In the genomic region with DNA sequence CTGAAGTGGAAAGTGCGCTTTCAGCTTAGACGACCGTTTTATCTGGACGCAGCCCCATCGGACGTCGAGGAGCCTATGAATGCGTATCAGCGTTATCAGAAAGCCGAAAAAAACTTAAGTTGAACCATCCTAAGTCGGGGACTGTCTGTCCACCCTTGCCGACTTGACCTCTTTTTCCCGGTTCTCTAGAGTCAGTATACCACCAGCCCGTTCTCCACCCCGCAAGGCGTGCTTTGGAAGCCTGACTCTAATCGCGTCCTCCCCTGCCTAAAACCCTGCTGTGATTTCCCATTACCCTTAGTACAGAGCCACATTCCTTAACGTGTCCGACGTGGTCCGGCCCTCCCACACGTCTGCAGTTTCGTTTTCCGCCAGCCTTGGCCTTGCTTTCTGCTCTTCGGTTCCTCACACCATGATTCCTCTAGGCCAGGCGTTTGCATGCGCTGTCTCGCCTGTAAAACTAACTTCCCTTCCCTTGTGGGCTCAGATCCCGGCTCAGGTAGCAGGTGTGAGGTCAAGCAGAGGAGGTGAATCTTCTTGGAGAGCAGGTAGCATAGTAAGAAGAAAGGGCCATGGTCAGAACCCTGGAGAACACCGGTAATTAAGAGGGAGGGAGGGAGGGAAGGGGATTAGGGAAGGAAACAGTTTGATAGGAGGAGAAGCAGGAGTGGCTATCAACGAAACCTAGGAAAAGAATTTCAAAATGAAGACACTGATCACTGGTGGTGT, we compare ENCODE assay signal across 1 cellular context.
TF ChIP-seq lines count a peak whose summit lies in the region.

No MANE protein-coding gene starts in this region.

TF ChIP-seq in HEK293, 187 proteins besides CTCF, POLR2A, EP300 and RAD21 (continued from another document):
- TF ChIP-seq MEIS1 (CRISPR knock-in tag; IDR thresholded peaks at IDR 0.05; ENCODE audit: borderline replicate concordance) (no peak), ZFHX2 (tag by site-specific recombination; conservative IDR thresholded peaks at IDR 0.05) (peak; percentile 50), ZNF394 (tag by site-specific recombination; IDR thresholded peaks at IDR 0.05; ENCODE audit: borderline replicate concordance) (no peak), ZNF433 (tag by site-specific recombination; IDR thresholded peaks at IDR 0.05; ENCODE audit: low read depth) (no peak), GFI1B (tag by site-specific recombination; IDR thresholded peaks at IDR 0.05) (peak; percentile 42; the same call in 1 of the 2 replicates), ZNF426 (tag by site-specific recombination; IDR thresholded peaks at IDR 0.05) (no peak), ZBTB17 (tag by site-specific recombination; IDR thresholded peaks at IDR 0.05) (peak; percentile 15; the same call in 1 of the 2 replicates), ZIC2 (tag by site-specific recombination; IDR thresholded peaks at IDR 0.05) (peak; percentile 47), ZNF48 (tag by site-specific recombination; IDR thresholded peaks at IDR 0.05) (no peak), ZNF76 (tag by site-specific recombination; IDR thresholded peaks at IDR 0.05; ENCODE audit: borderline replicate concordance, low read depth) (peak; percentile 53)
- TF ChIP-seq, protein P1, sequence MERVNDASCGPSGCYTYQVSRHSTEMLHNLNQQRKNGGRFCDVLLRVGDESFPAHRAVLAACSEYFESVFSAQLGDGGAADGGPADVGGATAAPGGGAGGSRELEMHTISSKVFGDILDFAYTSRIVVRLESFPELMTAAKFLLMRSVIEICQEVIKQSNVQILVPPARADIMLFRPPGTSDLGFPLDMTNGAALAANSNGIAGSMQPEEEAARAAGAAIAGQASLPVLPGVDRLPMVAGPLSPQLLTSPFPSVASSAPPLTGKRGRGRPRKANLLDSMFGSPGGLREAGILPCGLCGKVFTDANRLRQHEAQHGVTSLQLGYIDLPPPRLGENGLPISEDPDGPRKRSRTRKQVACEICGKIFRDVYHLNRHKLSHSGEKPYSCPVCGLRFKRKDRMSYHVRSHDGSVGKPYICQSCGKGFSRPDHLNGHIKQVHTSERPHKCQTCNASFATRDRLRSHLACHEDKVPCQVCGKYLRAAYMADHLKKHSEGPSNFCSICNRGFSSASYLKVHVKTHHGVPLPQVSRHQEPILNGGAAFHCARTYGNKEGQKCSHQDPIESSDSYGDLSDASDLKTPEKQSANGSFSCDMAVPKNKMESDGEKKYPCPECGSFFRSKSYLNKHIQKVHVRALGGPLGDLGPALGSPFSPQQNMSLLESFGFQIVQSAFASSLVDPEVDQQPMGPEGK (tag by site-specific recombination; IDR thresholded peaks at IDR 0.05) = no peak
- TF ChIP-seq, protein P2, sequence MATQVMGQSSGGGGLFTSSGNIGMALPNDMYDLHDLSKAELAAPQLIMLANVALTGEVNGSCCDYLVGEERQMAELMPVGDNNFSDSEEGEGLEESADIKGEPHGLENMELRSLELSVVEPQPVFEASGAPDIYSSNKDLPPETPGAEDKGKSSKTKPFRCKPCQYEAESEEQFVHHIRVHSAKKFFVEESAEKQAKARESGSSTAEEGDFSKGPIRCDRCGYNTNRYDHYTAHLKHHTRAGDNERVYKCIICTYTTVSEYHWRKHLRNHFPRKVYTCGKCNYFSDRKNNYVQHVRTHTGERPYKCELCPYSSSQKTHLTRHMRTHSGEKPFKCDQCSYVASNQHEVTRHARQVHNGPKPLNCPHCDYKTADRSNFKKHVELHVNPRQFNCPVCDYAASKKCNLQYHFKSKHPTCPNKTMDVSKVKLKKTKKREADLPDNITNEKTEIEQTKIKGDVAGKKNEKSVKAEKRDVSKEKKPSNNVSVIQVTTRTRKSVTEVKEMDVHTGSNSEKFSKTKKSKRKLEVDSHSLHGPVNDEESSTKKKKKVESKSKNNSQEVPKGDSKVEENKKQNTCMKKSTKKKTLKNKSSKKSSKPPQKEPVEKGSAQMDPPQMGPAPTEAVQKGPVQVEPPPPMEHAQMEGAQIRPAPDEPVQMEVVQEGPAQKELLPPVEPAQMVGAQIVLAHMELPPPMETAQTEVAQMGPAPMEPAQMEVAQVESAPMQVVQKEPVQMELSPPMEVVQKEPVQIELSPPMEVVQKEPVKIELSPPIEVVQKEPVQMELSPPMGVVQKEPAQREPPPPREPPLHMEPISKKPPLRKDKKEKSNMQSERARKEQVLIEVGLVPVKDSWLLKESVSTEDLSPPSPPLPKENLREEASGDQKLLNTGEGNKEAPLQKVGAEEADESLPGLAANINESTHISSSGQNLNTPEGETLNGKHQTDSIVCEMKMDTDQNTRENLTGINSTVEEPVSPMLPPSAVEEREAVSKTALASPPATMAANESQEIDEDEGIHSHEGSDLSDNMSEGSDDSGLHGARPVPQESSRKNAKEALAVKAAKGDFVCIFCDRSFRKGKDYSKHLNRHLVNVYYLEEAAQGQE (tag by site-specific recombination; IDR thresholded peaks at IDR 0.05) = peak; percentile 52
